ENCODE assay signal across 26 cellular contexts in the genomic region with DNA sequence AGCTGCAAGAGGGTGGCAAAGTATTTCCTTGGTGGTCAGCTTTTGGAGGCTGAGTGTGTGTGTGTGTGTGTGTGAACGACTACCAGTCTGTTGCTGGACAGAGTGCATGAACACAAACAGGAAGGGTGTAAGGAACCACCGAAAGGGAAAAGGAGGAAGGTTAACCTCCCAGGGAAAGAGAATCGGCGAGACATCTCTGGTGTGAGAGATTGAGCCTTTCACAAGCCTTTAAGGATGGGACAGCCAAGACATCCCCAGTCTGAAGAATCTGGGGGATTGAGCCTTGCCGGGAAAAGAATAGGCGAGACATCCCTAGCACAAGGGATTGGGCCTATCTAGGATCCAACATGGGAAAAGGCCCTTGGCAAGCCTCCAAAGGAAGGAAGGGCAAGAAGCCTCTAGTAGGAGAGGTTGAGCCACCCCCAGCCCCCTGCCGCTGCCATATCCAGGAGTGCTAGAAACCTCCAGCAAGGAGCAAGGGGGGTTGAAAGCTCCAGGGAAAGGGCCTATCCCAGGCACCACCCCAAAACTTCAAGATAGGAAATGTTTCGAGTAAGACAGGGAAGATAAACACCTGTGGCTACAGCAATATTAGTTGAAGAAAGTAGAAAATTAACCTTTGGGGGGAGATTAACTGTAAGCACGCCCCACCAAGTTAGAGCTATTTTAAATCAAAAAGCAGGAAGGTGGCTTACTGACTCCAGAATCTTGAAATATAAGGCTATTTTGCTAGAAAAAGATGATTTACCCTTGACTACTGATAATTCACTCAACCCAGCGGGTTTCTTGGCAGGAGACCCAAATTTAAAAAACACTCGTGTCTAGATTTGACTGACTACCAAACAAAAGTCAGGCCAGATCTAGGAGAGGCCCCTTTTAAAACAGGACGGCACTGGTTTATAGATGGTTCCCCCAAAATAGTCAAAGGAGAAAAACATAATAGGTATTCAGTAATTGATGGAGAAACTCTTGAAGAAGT. TPM values are rescaled to one million over a fixed set of nuclear protein-coding genes. Genes with fewer than 3 reads are reported as not detected.
"Had no signal": no experiment of that assay in that cellular context is flagged by ENCODE, and none has a peak within 500 bp of the region (broad histone marks: within the 10 kb centered on the region; RNA-seq: fewer than 3 reads in every experiment).

No MANE protein-coding gene starts in this region.

- H3K4me3 Mint-ChIP-seq: activated CD8-positive, alpha-beta memory T cell treated with anti-CD3 and anti-CD28 coated beads, Interleukin-2, amount 10 ng/mL, durations not matched to agents 7 days and 5 days; activated naive CD8-positive, alpha-beta T cell; brain; naive thymus-derived CD4-positive, alpha-beta T cell; T-cell; type B pancreatic cell had no signal

- H3K4me1 Mint-ChIP-seq: naive thymus-derived CD4-positive, alpha-beta T cell; T-cell had no signal

- H3K36me3 Mint-ChIP-seq: activated naive CD8-positive, alpha-beta T cell; T-cell; type B pancreatic cell had no signal

- H3K27ac Mint-ChIP-seq: activated CD8-positive, alpha-beta memory T cell treated with anti-CD3 and anti-CD28 coated beads, Interleukin-2, amount 10 ng/mL, durations not matched to agents 7 days and 5 days; activated naive CD8-positive, alpha-beta T cell; brain; naive thymus-derived CD4-positive, alpha-beta T cell; T-cell; type B pancreatic cell had no signal

- H3K27me3 Mint-ChIP-seq: activated CD8-positive, alpha-beta memory T cell treated with anti-CD3 and anti-CD28 coated beads, Interleukin-2, amount 10 ng/mL, durations not matched to agents 7 days and 5 days; activated naive CD8-positive, alpha-beta T cell; brain; type B pancreatic cell had no signal

- DNase-seq: activated CD4-positive, alpha-beta T cell treated with anti-CD3 and anti-CD28 coated beads for 1 hour; activated CD4-positive, alpha-beta T cell treated with anti-CD3 and anti-CD28 coated beads, Interleukin-2, amount 50 U/mL, for 48 hours; activated CD8-positive, alpha-beta memory T cell treated with anti-CD3 and anti-CD28 coated beads, Interleukin-2, amount 10 ng/mL, durations not matched to agents 7 days and 5 days; activated T-cell treated with anti-CD3 and anti-CD28 coated beads, Interleukin-2, amount 50 U/mL, for 1 hour; amygdala; effector memory CD4-positive, alpha-beta T cell; gastrocnemius medialis; heart right ventricle; mucosa of descending colon; naive thymus-derived CD4-positive, alpha-beta T cell; nucleus accumbens; small intestine; stimulated activated CD4-positive, alpha-beta T cell treated with anti-CD3 and anti-CD28 coated beads, Interleukin-4, amount 100 ng/mL, for 4 hours; stimulated activated CD8-positive, alpha-beta memory T cell treated with anti-CD3 and anti-CD28 coated beads, Interleukin-4, amount 100 ng/mL, for 48 hours; stimulated activated naive CD4-positive, alpha-beta T cell treated with Interleukin-2 at 50 U/mL for 16 hours; substantia nigra; T-cell; T1000 had no signal

- H3K9me3 ChIP-seq: gastrocnemius medialis, mucosa of descending colon, prostate gland had no signal

- H3K27me3 ChIP-seq: gastrocnemius medialis, heart right ventricle had no signal

- H3K4me1 ChIP-seq: gastrocnemius medialis, prostate gland had no signal

- H3K4me3 ChIP-seq: gastrocnemius medialis, heart right ventricle, mucosa of descending colon, prostate gland had no signal

- H3K36me3 ChIP-seq: gastrocnemius medialis, heart right ventricle, prostate gland had no signal

- H3K27ac ChIP-seq: gastrocnemius medialis, heart right ventricle, prostate gland had no signal

RNA-seq across cellular contexts. Expression of a gene that starts 3.2 kb away (rescaled TPM):
- total RNA-seq: activated CD8-positive, alpha-beta memory T cell treated with anti-CD3 and anti-CD28 coated beads, Interleukin-2, amount 10 ng/mL, durations not matched to agents 7 days and 5 days; gastrocnemius medialis; heart right ventricle; left lobe of liver; mammary epithelial cell; mucosa of descending colon; naive thymus-derived CD4-positive, alpha-beta T cell; right cardiac atrium; T-cell had no signal
- polyA plus RNA-seq: heart right ventricle; keratinocyte; mammary epithelial cell; naive thymus-derived CD4-positive, alpha-beta T cell; right cardiac atrium; small intestine had no signal

RNA-seq across cellular contexts. Expression of a gene that starts 31.3 kb away (rescaled TPM):
- total RNA-seq: gastrocnemius medialis; left lobe of liver; naive thymus-derived CD4-positive, alpha-beta T cell; T-cell had no signal
- polyA plus RNA-seq: mammary epithelial cell; naive thymus-derived CD4-positive, alpha-beta T cell had no signal

RNA-seq across cellular contexts. Expression of a gene that starts 35.5 kb away (rescaled TPM):
- total RNA-seq: activated CD8-positive, alpha-beta memory T cell treated with anti-CD3 and anti-CD28 coated beads, Interleukin-2, amount 10 ng/mL, durations not matched to agents 7 days and 5 days; gastrocnemius medialis; left lobe of liver; mammary epithelial cell; mucosa of descending colon; naive thymus-derived CD4-positive, alpha-beta T cell; T-cell had no signal
- polyA plus RNA-seq: keratinocyte; naive thymus-derived CD4-positive, alpha-beta T cell; small intestine had no signal
